In the genomic region with DNA sequence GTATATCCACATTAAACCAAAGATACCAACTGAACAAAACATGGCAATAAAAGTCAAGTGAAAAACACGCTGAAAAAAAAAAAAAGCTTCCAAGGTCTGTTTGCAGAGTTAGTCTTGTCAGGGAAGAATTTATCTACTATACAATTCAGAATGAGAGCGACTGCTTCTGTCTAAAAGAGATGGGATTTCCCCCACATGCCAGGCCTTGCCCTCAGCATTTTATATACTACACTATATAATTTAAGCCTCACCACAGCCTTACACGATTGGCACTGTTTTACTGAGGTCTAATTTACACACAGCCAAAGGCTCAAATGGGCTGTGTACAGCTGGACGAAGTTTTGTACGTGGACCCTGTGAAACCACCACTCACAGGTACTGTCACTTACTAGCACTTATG, we compare ENCODE assay signal across 20 cellular contexts.
DNase-seq lines count a peak whose midpoint lies in the region; ATAC-seq and TF ChIP-seq lines count a peak whose summit lies in the region.
"Had no signal": no experiment of that assay in that cellular context is flagged by ENCODE, and none has a peak within 500 bp of the region (broad histone marks: within the 10 kb centered on the region; RNA-seq: fewer than 3 reads in every experiment).

No MANE protein-coding gene starts in this region.

- H3K9me3 ChIP-seq in OCI-LY3 (ENCODE audit: insufficient read depth, low read length): no peaks in the 10 kb centered on the region
- H3K9me3 ChIP-seq in body of pancreas: no peaks in the 10 kb centered on the region
- H3K9me3 ChIP-seq: breast epithelium, heart left ventricle, neutrophil, right lobe of liver, SJSA1 had no signal

- peak overlapping the region; percentile 56 for H3K4me2 ChIP-seq in OCI-LY3 (ENCODE audit: low read length)

- TF ChIP-seq POLR2A in body of pancreas (IDR thresholded peaks at IDR 0.05): no peak

- H2AFZ ChIP-seq in OCI-LY3 (ENCODE audit: low read depth, low read length): no peak overlapping the region

- 49 to 59% methylated on average over 5 of the region's 5 CpGs for WGBS in body of pancreas, 2 donors

- TF ChIP-seq CTCF in OCI-LY3 (IDR thresholded peaks at IDR 0.05; ENCODE audit: low read depth, low read length): no peak
- TF ChIP-seq CTCF in body of pancreas (IDR thresholded peaks at IDR 0.05): no peak
- TF ChIP-seq CTCF in progenitor cell of endocrine pancreas (IDR thresholded peaks at IDR 0.05; ENCODE audit: unreplicated experiment): no peak

- H3K4me1 Mint-ChIP-seq in activated CD4-positive, alpha-beta T cell treated with anti-CD3 and anti-CD28 coated beads, Interleukin-2, amount 10 ng/mL, durations not matched to agents 24 days and 14 days: peaks cover 67% of the 10 kb centered on the region
- peaks cover 66% of the 10 kb centered on the region for H3K4me1 Mint-ChIP-seq in stimulated activated effector memory CD8-positive, alpha-beta T cell treated with anti-CD3 and anti-CD28 coated beads, Interleukin-12 subunit alpha, Interleukin-12 subunit beta, amount 100 ng/mL, for 72 hours
- H3K4me1 Mint-ChIP-seq in progenitor cell of endocrine pancreas (ENCODE audit: low read depth): peaks cover 31% of the 10 kb centered on the region

- H3K4me3 Mint-ChIP-seq in activated CD4-positive, alpha-beta T cell treated with anti-CD3 and anti-CD28 coated beads, Interleukin-2, amount 10 ng/mL, durations not matched to agents 24 days and 14 days: peak overlapping the region; percentile 63
- peak overlapping the region; percentile 62 for H3K4me3 Mint-ChIP-seq in stimulated activated effector memory CD8-positive, alpha-beta T cell treated with anti-CD3 and anti-CD28 coated beads, Interleukin-12 subunit alpha, Interleukin-12 subunit beta, amount 100 ng/mL, for 72 hours
- no peak overlapping the region for H3K4me3 Mint-ChIP-seq in progenitor cell of endocrine pancreas (ENCODE audit: low read depth)

- H3K27me3 ChIP-seq in OCI-LY3 (ENCODE audit: low read depth, low read length) (no peaks in the 10 kb centered on the region), body of pancreas (no peaks in the 10 kb centered on the region)
- H3K27me3 ChIP-seq: BLaER1 treated with 17β-estradiol and CSF1 and Interleukin-3, amounts not matched to agents 10 nM and 100 nM; breast epithelium; heart left ventricle; neutrophil; right lobe of liver; SJSA1 had no signal

- ATAC-seq in body of pancreas (no peak), HG03521 (IDR thresholded peaks at IDR 0.05; ENCODE audit: unreplicated experiment) (no peak)
- ATAC-seq in stimulated activated effector memory CD8-positive, alpha-beta T cell treated with anti-CD3 and anti-CD28 coated beads, Interleukin-12 subunit alpha, Interleukin-12 subunit beta, amount 100 ng/mL, for 72 hours: peak; percentile 57

- peaks cover 96% of the 10 kb centered on the region for H3K79me2 ChIP-seq in OCI-LY3 (ENCODE audit: low read length)

- H3K27me3 Mint-ChIP-seq in activated CD4-positive, alpha-beta T cell treated with anti-CD3 and anti-CD28 coated beads, Interleukin-2, amount 10 ng/mL, durations not matched to agents 24 days and 14 days: no peaks in the 10 kb centered on the region
- H3K27me3 Mint-ChIP-seq in progenitor cell of endocrine pancreas: no peaks in the 10 kb centered on the region

- DNase-seq in activated CD4-positive, alpha-beta T cell treated with anti-CD3 and anti-CD28 coated beads, Interleukin-2, amount 10 ng/mL, durations not matched to agents 24 days and 14 days: no peak
- no peak for DNase-seq in activated CD4-positive, alpha-beta T cell treated with anti-CD3 and anti-CD28 coated beads for 1 hour
- DNase-seq in body of pancreas: no peak
- DNase-seq in stimulated activated effector memory CD8-positive, alpha-beta T cell treated with anti-CD3 and anti-CD28 coated beads, Interleukin-12 subunit alpha, Interleukin-12 subunit beta, amount 100 ng/mL, for 72 hours (ENCODE audit: low spot score in 2 of 2): peak in 1 of 2 donors; percentile 44
- DNase-seq in GM19240 (ENCODE audit: insufficient read length, low spot score): no peak
- no peak for DNase-seq in progenitor cell of endocrine pancreas (ENCODE audit: low spot score, unreplicated experiment)
- DNase-seq: heart left ventricle; mesendoderm; MM.1S; NCI-H1930; right lobe of liver; stimulated activated CD4-positive, alpha-beta T cell treated with anti-CD3 and anti-CD28 coated beads, Interleukin-2, amount 100 ng/mL, for 48 hours; stimulated activated CD8-positive, alpha-beta memory T cell treated with anti-CD3 and anti-CD28 coated beads, Interleukin-4, amount 100 ng/mL, for 48 hours; T1000 had no signal

- peaks cover 5% of the 10 kb centered on the region for H3K36me3 ChIP-seq in OCI-LY3 (replicated peaks; ENCODE audit: low read depth, low read length)
- H3K36me3 ChIP-seq in body of pancreas (replicated peaks in 1 of 2; ENCODE audit: insufficient read depth in 1 of 2, low read depth in 2 of 2): no peaks in the 10 kb centered on the region
- H3K36me3 ChIP-seq: breast epithelium, heart left ventricle, neutrophil, right lobe of liver, SJSA1 had no signal

- 0 out of 2 replicates have a peak overlapping the region, but pooled peaks have one; percentile 15 for H3K4me3 ChIP-seq in OCI-LY3 (ENCODE audit: low read length)
- H3K4me3 ChIP-seq in body of pancreas: no peak overlapping the region
- H3K4me3 ChIP-seq: BLaER1 treated with 17β-estradiol and CSF1 and Interleukin-3, amounts not matched to agents 10 nM and 100 nM; breast epithelium; heart left ventricle; right lobe of liver; SJSA1 had no signal

- no peak overlapping the region for H3K9ac ChIP-seq in OCI-LY3 (ENCODE audit: low read length)
- H3K9ac ChIP-seq: BLaER1 treated with 17β-estradiol and CSF1 and Interleukin-3, amounts not matched to agents 10 nM and 100 nM had no signal

- peaks cover 39% of the 10 kb centered on the region for H3K4me1 ChIP-seq in OCI-LY3 (ENCODE audit: low read length)
- peaks cover 58% of the 10 kb centered on the region for H3K4me1 ChIP-seq in body of pancreas
- H3K4me1 ChIP-seq: SJSA1 had no signal

- H3K27ac ChIP-seq in OCI-LY3 (ENCODE audit: low read length) (no peak overlapping the region), body of pancreas (peak overlapping the region in 3 of 4 donors; percentile 9 to 69 (median 65))
- H3K27ac ChIP-seq: neutrophil, right lobe of liver, SJSA1 had no signal

- intact Hi-C loops in activated CD4-positive, alpha-beta T cell treated with anti-CD3 and anti-CD28 coated beads, Interleukin-2, amount 10 ng/mL, durations not matched to agents 24 days and 14 days (cut with micrococcal nuclease): loop anchor here (2.0 kb wide), 1 partner anchor 14 kb away; no protein-coding TSS in a partner anchor
- intact Hi-C loops in body of pancreas (cut with DNase I): no loop called here

- peak overlapping the region; percentile 86 for H3K27ac Mint-ChIP-seq in activated CD4-positive, alpha-beta T cell treated with anti-CD3 and anti-CD28 coated beads, Interleukin-2, amount 10 ng/mL, durations not matched to agents 24 days and 14 days
- peak overlapping the region; percentile 86 for H3K27ac Mint-ChIP-seq in stimulated activated effector memory CD8-positive, alpha-beta T cell treated with anti-CD3 and anti-CD28 coated beads, Interleukin-12 subunit alpha, Interleukin-12 subunit beta, amount 100 ng/mL, for 72 hours
- no peak overlapping the region for H3K27ac Mint-ChIP-seq in progenitor cell of endocrine pancreas

- peaks cover 17% of the 10 kb centered on the region for H3K36me3 Mint-ChIP-seq in activated CD4-positive, alpha-beta T cell treated with anti-CD3 and anti-CD28 coated beads, Interleukin-2, amount 10 ng/mL, durations not matched to agents 24 days and 14 days (ENCODE audit: low read depth)
- no peaks in the 10 kb centered on the region for H3K36me3 Mint-ChIP-seq in stimulated activated effector memory CD8-positive, alpha-beta T cell treated with anti-CD3 and anti-CD28 coated beads, Interleukin-12 subunit alpha, Interleukin-12 subunit beta, amount 100 ng/mL, for 72 hours
- no peaks in the 10 kb centered on the region for H3K36me3 Mint-ChIP-seq in progenitor cell of endocrine pancreas (ENCODE audit: insufficient read depth)

- H3K9me3 Mint-ChIP-seq in activated CD4-positive, alpha-beta T cell treated with anti-CD3 and anti-CD28 coated beads, Interleukin-2, amount 10 ng/mL, durations not matched to agents 24 days and 14 days: peaks cover 4% of the 10 kb centered on the region
- no peaks in the 10 kb centered on the region for H3K9me3 Mint-ChIP-seq in stimulated activated effector memory CD8-positive, alpha-beta T cell treated with anti-CD3 and anti-CD28 coated beads, Interleukin-12 subunit alpha, Interleukin-12 subunit beta, amount 100 ng/mL, for 72 hours
- H3K9me3 Mint-ChIP-seq in progenitor cell of endocrine pancreas (ENCODE audit: low read depth): no peaks in the 10 kb centered on the region

- peaks cover 84% of the 10 kb centered on the region for H4K20me1 ChIP-seq in OCI-LY3 (ENCODE audit: insufficient read depth, low read length)
